ENCODE assay signal across 23 cellular contexts in genomic region chr7:98719396-98719795, GRCh38.
"Had no signal": no experiment of that assay in that cellular context is flagged by ENCODE, and none has a peak within 500 bp of the region (broad histone marks: within the 10 kb centered on the region; RNA-seq: fewer than 3 reads in every experiment).

No MANE protein-coding gene starts in this region.

- ATAC-seq: activated CD4-positive, alpha-beta T cell treated with anti-CD3 and anti-CD28 coated beads for 36 hours; activated T-cell treated with anti-CD3 and anti-CD28 coated beads, Interleukin-2, amount 50 U/mL, for 72 hours; K562 had no signal

- H3K4me3 ChIP-seq: K562 had no signal

- DNase-seq: activated CD4-positive, alpha-beta memory T cell treated with anti-CD3 and anti-CD28 coated beads, Interleukin-2, amount 10 ng/mL, durations not matched to agents 7 days and 5 days; activated CD4-positive, alpha-beta T cell treated with anti-CD3 and anti-CD28 coated beads for 36 hours; activated CD4-positive, alpha-beta T cell treated with anti-CD3 and anti-CD28 coated beads, Interleukin-2, amount 50 U/mL, for 1 hour; activated CD8-positive, alpha-beta memory T cell treated with anti-CD3 and anti-CD28 coated beads, Interleukin-2, amount 50 U/mL, for 4 hours; activated gamma-delta T cell treated with Interleukin-2 at 50 U/mL for 16 hours; activated naive CD4-positive, alpha-beta T cell treated with anti-CD3 and anti-CD28 coated beads, Interleukin-2, amount 10 ng/mL, durations not matched to agents 7 days and 5 days; activated naive CD8-positive, alpha-beta T cell treated with anti-CD3 and anti-CD28 coated beads for 36 hours; activated T-cell treated with anti-CD3 and anti-CD28 coated beads, Interleukin-2, amount 50 U/mL, for 72 hours; central memory CD4-positive, alpha-beta T cell; Karpas-422; NCI-H1092 treated with DMSO at 0.1 percent for 48 hours; NCI-H1417 treated with DMSO at 0.1 percent for 48 hours; NCI-H1694; NCI-H2081; NCI-H510A treated with DMSO at 0.1 percent for 48 hours; NCI-H69; NK-92 treated with Interleukin-12 subunit alpha and Interleukin-12 subunit beta, amount 100 ng/mL, for 24 hours; OCI-M1; SIG-M5; T-helper 1 cell; WERI-Rb-1 had no signal

- H3K4me1 Mint-ChIP-seq: activated CD4-positive, alpha-beta memory T cell treated with anti-CD3 and anti-CD28 coated beads, Interleukin-2, amount 10 ng/mL, durations not matched to agents 7 days and 5 days; activated CD4-positive, alpha-beta T cell treated with anti-CD3 and anti-CD28 coated beads for 36 hours; activated naive CD4-positive, alpha-beta T cell treated with anti-CD3 and anti-CD28 coated beads, Interleukin-2, amount 10 ng/mL, durations not matched to agents 7 days and 5 days; activated naive CD8-positive, alpha-beta T cell treated with anti-CD3 and anti-CD28 coated beads for 36 hours had no signal

- H3K36me3 ChIP-seq: WERI-Rb-1 had no signal

- H3K27ac ChIP-seq: WERI-Rb-1 had no signal

- H3K9me3 Mint-ChIP-seq: activated CD4-positive, alpha-beta memory T cell treated with anti-CD3 and anti-CD28 coated beads, Interleukin-2, amount 10 ng/mL, durations not matched to agents 7 days and 5 days; activated naive CD4-positive, alpha-beta T cell treated with anti-CD3 and anti-CD28 coated beads, Interleukin-2, amount 10 ng/mL, durations not matched to agents 7 days and 5 days; activated T-cell treated with anti-CD3 and anti-CD28 coated beads, Interleukin-2, amount 50 U/mL, for 72 hours; activated T-helper 2 cell treated with anti-CD3 and anti-CD28 coated beads, Interferon-gamma antibody, Interleukin-2, Interleukin-4, amounts not matched to agents 10 μg/mL and 5 μg/mL and 100 μg/mL, durations not matched to agents 14 hours and 24 hours and 36 hours had no signal

- H3K36me3 Mint-ChIP-seq: activated naive CD4-positive, alpha-beta T cell treated with anti-CD3 and anti-CD28 coated beads, Interleukin-2, amount 10 ng/mL, durations not matched to agents 7 days and 5 days; activated naive CD8-positive, alpha-beta T cell treated with anti-CD3 and anti-CD28 coated beads for 36 hours had no signal

- H3K27ac Mint-ChIP-seq: activated CD4-positive, alpha-beta memory T cell treated with anti-CD3 and anti-CD28 coated beads, Interleukin-2, amount 10 ng/mL, durations not matched to agents 7 days and 5 days; activated CD4-positive, alpha-beta T cell treated with anti-CD3 and anti-CD28 coated beads for 36 hours; activated naive CD4-positive, alpha-beta T cell treated with anti-CD3 and anti-CD28 coated beads, Interleukin-2, amount 10 ng/mL, durations not matched to agents 7 days and 5 days; activated naive CD8-positive, alpha-beta T cell treated with anti-CD3 and anti-CD28 coated beads for 36 hours; activated T-cell treated with anti-CD3 and anti-CD28 coated beads, Interleukin-2, amount 50 U/mL, for 72 hours; activated T-helper 2 cell treated with anti-CD3 and anti-CD28 coated beads, Interferon-gamma antibody, Interleukin-2, Interleukin-4, amounts not matched to agents 10 μg/mL and 5 μg/mL and 100 μg/mL, durations not matched to agents 14 hours and 24 hours and 36 hours had no signal

- H3K4me3 Mint-ChIP-seq: activated CD4-positive, alpha-beta memory T cell treated with anti-CD3 and anti-CD28 coated beads, Interleukin-2, amount 10 ng/mL, durations not matched to agents 7 days and 5 days; activated CD4-positive, alpha-beta T cell treated with anti-CD3 and anti-CD28 coated beads for 36 hours; activated naive CD4-positive, alpha-beta T cell treated with anti-CD3 and anti-CD28 coated beads, Interleukin-2, amount 10 ng/mL, durations not matched to agents 7 days and 5 days; activated naive CD8-positive, alpha-beta T cell treated with anti-CD3 and anti-CD28 coated beads for 36 hours; activated T-cell treated with anti-CD3 and anti-CD28 coated beads, Interleukin-2, amount 50 U/mL, for 72 hours had no signal

- H3K27me3 Mint-ChIP-seq: activated CD4-positive, alpha-beta memory T cell treated with anti-CD3 and anti-CD28 coated beads, Interleukin-2, amount 10 ng/mL, durations not matched to agents 7 days and 5 days; activated naive CD4-positive, alpha-beta T cell treated with anti-CD3 and anti-CD28 coated beads, Interleukin-2, amount 10 ng/mL, durations not matched to agents 7 days and 5 days had no signal
